In the genomic region with DNA sequence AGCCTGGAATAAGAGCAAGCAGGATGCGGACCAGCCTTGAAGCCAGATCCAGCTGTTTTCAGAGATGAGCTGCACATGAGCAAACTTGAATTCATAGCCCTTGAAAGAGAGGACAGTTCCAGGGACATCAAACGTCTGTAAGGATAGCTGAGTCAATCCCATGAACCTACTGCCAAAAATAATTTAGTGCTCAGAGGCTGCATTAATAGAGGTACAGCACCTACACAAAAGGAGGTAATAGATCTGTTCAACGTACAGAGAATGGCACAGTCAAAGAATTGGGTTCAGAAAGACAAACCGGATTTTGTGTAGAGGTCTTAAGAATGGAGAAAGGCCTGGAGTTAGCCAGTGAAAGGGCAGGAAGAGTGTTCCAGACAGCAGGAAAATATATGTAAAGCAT, we compare ENCODE assay signal across 30 cellular contexts.
"Had no signal": no experiment of that assay in that cellular context is flagged by ENCODE, and none has a peak within 500 bp of the region (broad histone marks: within the 10 kb centered on the region; RNA-seq: fewer than 3 reads in every experiment).

No MANE protein-coding gene starts in this region.

- H3K9me3 Mint-ChIP-seq: activated CD4-positive, alpha-beta memory T cell treated with anti-CD3 and anti-CD28 coated beads, Interleukin-2, amount 10 ng/mL, durations not matched to agents 7 days and 5 days; activated CD4-positive, alpha-beta T cell treated with anti-CD3 and anti-CD28 coated beads, Interleukin-2, amount 10 ng/mL, durations not matched to agents 7 days and 5 days; activated naive CD4-positive, alpha-beta T cell treated with anti-CD3 and anti-CD28 coated beads, Interleukin-2, amount 10 ng/mL, durations not matched to agents 7 days and 5 days; activated naive CD4-positive, alpha-beta T cell treated with anti-CD3 and anti-CD28 coated beads, Interleukin-2, amount 50 U/mL, for 72 hours; activated T-cell treated with anti-CD3 and anti-CD28 coated beads, Interleukin-2, amount 50 U/mL, for 72 hours; effector memory CD8-positive, alpha-beta T cell; T-helper 2 cell treated with Interferon-gamma antibody and Interleukin-4, amounts not matched to agents 5 μg/mL and 100 μg/mL, for 36 hours had no signal

- H3K4me1 ChIP-seq: esophagus muscularis mucosa, foreskin keratinocyte, gastrocnemius medialis had no signal

- H3K27me3 ChIP-seq: brain microvascular endothelial cell, foreskin keratinocyte had no signal

- H3K4me3 Mint-ChIP-seq: activated CD4-positive, alpha-beta memory T cell treated with anti-CD3 and anti-CD28 coated beads, Interleukin-2, amount 10 ng/mL, durations not matched to agents 7 days and 5 days; activated CD4-positive, alpha-beta T cell treated with anti-CD3 and anti-CD28 coated beads for 36 hours; activated CD4-positive, alpha-beta T cell treated with anti-CD3 and anti-CD28 coated beads, Interleukin-2, amount 10 ng/mL, durations not matched to agents 7 days and 5 days; activated naive CD4-positive, alpha-beta T cell treated with anti-CD3 and anti-CD28 coated beads, Interleukin-2, amount 10 ng/mL, durations not matched to agents 7 days and 5 days; activated naive CD8-positive, alpha-beta T cell treated with anti-CD3 and anti-CD28 coated beads, Interleukin-2, amount 10 ng/mL, durations not matched to agents 7 days and 5 days; activated T-cell treated with anti-CD3 and anti-CD28 coated beads, Interleukin-2, amount 50 U/mL, for 24 hours; activated T-cell treated with anti-CD3 and anti-CD28 coated beads, Interleukin-2, amount 50 U/mL, for 72 hours; effector memory CD8-positive, alpha-beta T cell; T-helper 17 cell; T-helper 2 cell treated with Interferon-gamma antibody and Interleukin-4, amounts not matched to agents 5 μg/mL and 100 μg/mL, for 36 hours had no signal

- H3K4me3 ChIP-seq: esophagus muscularis mucosa, gastrocnemius medialis, heart left ventricle had no signal

- H3K27ac ChIP-seq: brain microvascular endothelial cell, esophagus muscularis mucosa, foreskin keratinocyte, gastrocnemius medialis, heart left ventricle, WERI-Rb-1 had no signal

- DNase-seq: activated CD4-positive, alpha-beta memory T cell treated with anti-CD3 and anti-CD28 coated beads, Interleukin-2, amount 10 ng/mL, durations not matched to agents 7 days and 5 days; activated CD4-positive, alpha-beta T cell treated with anti-CD3 and anti-CD28 coated beads for 36 hours; activated CD4-positive, alpha-beta T cell treated with anti-CD3 and anti-CD28 coated beads, Interleukin-2, amount 10 ng/mL, durations not matched to agents 7 days and 5 days; activated CD4-positive, alpha-beta T cell treated with anti-CD3 and anti-CD28 coated beads, Interleukin-2, amount 50 U/mL, for 4 hours; activated CD4-positive, CD25-positive, alpha-beta regulatory T cell; activated CD4-positive, CD25-positive, alpha-beta regulatory T cell treated with anti-CD3 and anti-CD28 coated beads, Interleukin-2, amount 50 U/mL, for 72 hours; activated CD8-positive, alpha-beta memory T cell treated with anti-CD3 and anti-CD28 coated beads, Interleukin-2, amount 50 U/mL, for 48 hours; activated gamma-delta T cell; activated naive CD4-positive, alpha-beta T cell; activated naive CD4-positive, alpha-beta T cell treated with anti-CD3 and anti-CD28 coated beads, Interleukin-2, amount 10 ng/mL, durations not matched to agents 7 days and 5 days; activated naive CD8-positive, alpha-beta T cell treated with anti-CD3 and anti-CD28 coated beads, Interleukin-2, amount 10 ng/mL, durations not matched to agents 7 days and 5 days; activated T-cell treated with anti-CD3 and anti-CD28 coated beads for 4 hours; activated T-cell treated with anti-CD3 and anti-CD28 coated beads, Interleukin-2, amount 50 U/mL, for 24 hours; activated T-cell treated with anti-CD3 and anti-CD28 coated beads, Interleukin-2, amount 50 U/mL, for 72 hours; brain microvascular endothelial cell; cortex of kidney; dermis blood vessel endothelial cell; effector CD4-positive, alpha-beta T cell; effector memory CD8-positive, alpha-beta T cell; erythroblast; foreskin keratinocyte; gastrocnemius medialis; T-helper 1 cell; T-helper 17 cell; T1000; WERI-Rb-1 had no signal

- ATAC-seq: activated CD4-positive, alpha-beta T cell treated with anti-CD3 and anti-CD28 coated beads for 36 hours; activated naive CD4-positive, alpha-beta T cell treated with anti-CD3 and anti-CD28 coated beads, Interleukin-2, amount 50 U/mL, for 72 hours; activated T-cell treated with anti-CD3 and anti-CD28 coated beads, Interleukin-2, amount 50 U/mL, for 72 hours; effector memory CD8-positive, alpha-beta T cell; gastrocnemius medialis; T-helper 17 cell had no signal

- H3K36me3 Mint-ChIP-seq: activated naive CD4-positive, alpha-beta T cell treated with anti-CD3 and anti-CD28 coated beads, Interleukin-2, amount 10 ng/mL, durations not matched to agents 7 days and 5 days; activated naive CD4-positive, alpha-beta T cell treated with anti-CD3 and anti-CD28 coated beads, Interleukin-2, amount 50 U/mL, for 72 hours; activated naive CD8-positive, alpha-beta T cell treated with anti-CD3 and anti-CD28 coated beads, Interleukin-2, amount 10 ng/mL, durations not matched to agents 7 days and 5 days had no signal

- H3K27ac Mint-ChIP-seq: activated CD4-positive, alpha-beta memory T cell treated with anti-CD3 and anti-CD28 coated beads, Interleukin-2, amount 10 ng/mL, durations not matched to agents 7 days and 5 days; activated CD4-positive, alpha-beta T cell treated with anti-CD3 and anti-CD28 coated beads for 36 hours; activated CD4-positive, alpha-beta T cell treated with anti-CD3 and anti-CD28 coated beads, Interleukin-2, amount 10 ng/mL, durations not matched to agents 7 days and 5 days; activated naive CD4-positive, alpha-beta T cell treated with anti-CD3 and anti-CD28 coated beads, Interleukin-2, amount 10 ng/mL, durations not matched to agents 7 days and 5 days; activated naive CD4-positive, alpha-beta T cell treated with anti-CD3 and anti-CD28 coated beads, Interleukin-2, amount 50 U/mL, for 72 hours; activated naive CD8-positive, alpha-beta T cell treated with anti-CD3 and anti-CD28 coated beads, Interleukin-2, amount 10 ng/mL, durations not matched to agents 7 days and 5 days; activated T-cell treated with anti-CD3 and anti-CD28 coated beads, Interleukin-2, amount 50 U/mL, for 24 hours; activated T-cell treated with anti-CD3 and anti-CD28 coated beads, Interleukin-2, amount 50 U/mL, for 72 hours; effector memory CD8-positive, alpha-beta T cell; T-helper 17 cell; T-helper 2 cell treated with Interferon-gamma antibody and Interleukin-4, amounts not matched to agents 5 μg/mL and 100 μg/mL, for 36 hours had no signal

- H3K9me3 ChIP-seq: esophagus muscularis mucosa, gastrocnemius medialis, heart left ventricle had no signal

- H3K36me3 ChIP-seq: brain microvascular endothelial cell, esophagus muscularis mucosa, gastrocnemius medialis, heart left ventricle, WERI-Rb-1 had no signal

- H3K4me1 Mint-ChIP-seq: activated CD4-positive, alpha-beta memory T cell treated with anti-CD3 and anti-CD28 coated beads, Interleukin-2, amount 10 ng/mL, durations not matched to agents 7 days and 5 days; activated CD4-positive, alpha-beta T cell treated with anti-CD3 and anti-CD28 coated beads for 36 hours; activated CD4-positive, alpha-beta T cell treated with anti-CD3 and anti-CD28 coated beads, Interleukin-2, amount 10 ng/mL, durations not matched to agents 7 days and 5 days; activated naive CD4-positive, alpha-beta T cell treated with anti-CD3 and anti-CD28 coated beads, Interleukin-2, amount 10 ng/mL, durations not matched to agents 7 days and 5 days; activated naive CD8-positive, alpha-beta T cell treated with anti-CD3 and anti-CD28 coated beads, Interleukin-2, amount 10 ng/mL, durations not matched to agents 7 days and 5 days had no signal
